Comparison of ENCODE assay signal across 9 cellular contexts in the genomic region with DNA sequence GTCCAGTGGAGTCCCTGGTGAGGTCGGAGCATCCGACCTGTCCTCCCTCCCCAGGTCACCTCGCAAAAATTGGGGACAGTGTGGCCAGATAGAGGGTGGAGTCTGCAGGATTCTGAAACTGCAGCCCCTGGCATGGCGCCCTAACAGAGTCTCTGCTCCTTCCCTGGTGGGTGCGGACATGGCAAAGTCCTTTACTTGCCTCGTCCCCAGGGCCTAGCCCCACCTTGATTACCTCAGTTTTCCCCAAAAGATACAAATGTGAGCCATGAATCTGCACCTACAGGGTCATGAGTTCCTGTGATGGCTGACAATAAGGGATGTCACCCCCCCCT. TPM values are rescaled to one million over a fixed set of nuclear protein-coding genes. Genes with fewer than 3 reads are reported as not detected.
A peak's percentile ranks its signal among the peaks of the same experiment; 100 is the strongest.
DNase-seq lines count a peak whose midpoint lies in the region; ATAC-seq and TF ChIP-seq lines count a peak whose summit lies in the region.
"Had no signal": no experiment of that assay in that cellular context is flagged by ENCODE, and none has a peak within 500 bp of the region (broad histone marks: within the 10 kb centered on the region; RNA-seq: fewer than 3 reads in every experiment).

No MANE protein-coding gene starts in this region.

- peak overlapping the region; percentile 13; the same call in 1 of the 2 replicates for H3K9ac ChIP-seq in HCT116 (ENCODE audit: low read length)

- RAD21 ChIA-PET in HCT116 (lab: Charles Lee; ENCODE audit: low non-redundant PET in 1 of 2, low total read pairs in 2 of 2, uncharacterized antibody in 2 of 2, unreplicated experiment in 2 of 2): no interaction called here

- DNase-seq in HCT116 (ENCODE audit: low read depth, low spot score) (no peak), SJCRH30 (no peak), stomach (no peak), C1 segment of cervical spinal cord (lab: John Stamatoyannopoulos, UW) (no peak), hippocampal formation (lab: John Stamatoyannopoulos, UW) (no peak)
- no peak for DNase-seq in stimulated activated naive CD4-positive, alpha-beta T cell treated with Interleukin-2 at 50 U/mL for 16 hours (lab: John Stamatoyannopoulos, UW)

- H3K9me3 ChIP-seq in HCT116 (ENCODE audit: control insufficient read depth in 1 of 2, insufficient read depth in 1 of 2, low read depth in 1 of 2, low read length in 2 of 2): no peaks in the 10 kb centered on the region
- no peaks in the 10 kb centered on the region for H3K9me3 ChIP-seq in SJCRH30 (replicated peaks)
- no peaks in the 10 kb centered on the region for H3K9me3 ChIP-seq in gastroesophageal sphincter
- no peaks in the 10 kb centered on the region for H3K9me3 ChIP-seq in stomach

- no peaks in the 10 kb centered on the region for H4K20me1 ChIP-seq in HCT116 (ENCODE audit: insufficient read depth)

- no peak for TF ChIP-seq RAD21 in HCT116 (IDR thresholded peaks at IDR 0.05; ENCODE audit: low read depth)

- TF ChIP-seq POLR2A in HCT116 (IDR thresholded peaks at IDR 0.05; ENCODE audit: borderline replicate concordance, extremely low read depth, insufficient read depth, insufficient read length) (no peak), gastroesophageal sphincter (IDR thresholded peaks at IDR 0.05) (no peak), stomach (IDR thresholded peaks at IDR 0.05) (no peak)

- TF ChIP-seq EP300 in gastroesophageal sphincter (IDR thresholded peaks at IDR 0.05) (no peak), stomach (IDR thresholded peaks at IDR 0.05) (no peak)

- intact Hi-C loops in HCT116 (cut with micrococcal nuclease): no loop called here
- intact Hi-C loops in stomach (cut with DNase I; ENCODE audit: low total_unique reads): no loop called here

- H3K4me3 ChIP-seq in GM08714 (ENCODE audit: low read length) (peak overlapping the region; percentile 47; the same call in 1 of the 2 replicates), HCT116 (replicated peaks in 1 of 2; ENCODE audit: low read depth in 1 of 2, low read length in 2 of 2) (peak overlapping the region; percentile 32 to 52), SJCRH30 (peak overlapping the region; percentile 64), gastroesophageal sphincter (peak overlapping the region; percentile 67 to 87), stomach (peak overlapping the region; percentile 59 to 89 (median 80))

- no TSS peak for BruUV-seq in HCT116 (replicated peaks; lab: Mats Ljungman, UMichigan)

- peak overlapping the region; percentile 82 for H3K4me2 ChIP-seq in HCT116 (ENCODE audit: low read length)

- H3K9me2 ChIP-seq in HCT116 (ENCODE audit: insufficient read depth): no peaks in the 10 kb centered on the region

- CTCF ChIA-PET in HCT116 (lab: Charles Lee): interaction anchor here (1.0 to 1.4 kb wide), 9 partner anchors 8 to 82 kb away, joined by 3 to 11 read pairs (median 6); a partner anchor contains a TSS

- WGBS in gastroesophageal sphincter (ENCODE audit: low coverage in 1 of 2), 2 donors: 20% methylated on average over 1 of the region's 6 CpGs; no CpG with 5 or more reads in 1 of the 2 donors
- WGBS in stomach, 5 donors: 8 to 13% (median 10%) methylated on average over 6 of the region's 6 CpGs

- H3K4me1 ChIP-seq in HCT116 (ENCODE audit: control insufficient read depth in 1 of 2, insufficient read depth in 2 of 2, low read length in 2 of 2) (peaks cover 0 to 8% of the 10 kb centered on the region in 2 experiments; a peak in 1 of 4 replicates), SJCRH30 (peaks cover 4% of the 10 kb centered on the region; the same call in 1 of the 2 replicates), gastroesophageal sphincter (peaks cover 0 to 18% (median 3%) of the 10 kb centered on the region in 3 donors), stomach (peaks cover 7 to 19% (median 14%) of the 10 kb centered on the region in 4 donors)

- H3K27ac ChIP-seq in HCT116 (ENCODE audit: low read depth, low read length): no peak overlapping the region
- no peak overlapping the region for H3K27ac ChIP-seq in SJCRH30
- peak overlapping the region in 3 of 4 donors; percentile 85 to 92 (median 89) for H3K27ac ChIP-seq in gastroesophageal sphincter
- H3K27ac ChIP-seq in stomach: peak overlapping the region; percentile 55 to 96 (median 90)

- H3K36me3 ChIP-seq in HCT116 (ENCODE audit: control insufficient read depth in 1 of 2, insufficient read depth in 2 of 2, low read length in 2 of 2): no peaks in the 10 kb centered on the region
- no peaks in the 10 kb centered on the region for H3K36me3 ChIP-seq in SJCRH30
- no peaks in the 10 kb centered on the region for H3K36me3 ChIP-seq in gastroesophageal sphincter
- H3K36me3 ChIP-seq in stomach: peaks cover 0 to 5% (median 0%) of the 10 kb centered on the region in 4 donors

- no peaks in the 10 kb centered on the region for H3K79me2 ChIP-seq in HCT116 (ENCODE audit: insufficient read depth, low read length)

- ATAC-seq in HCT116 (peak; percentile 62), gastroesophageal sphincter (no peak)

- POLR2A ChIA-PET in HCT116 (lab: Charles Lee): interaction anchor here (1.0 kb wide), 1 partner anchor 55 kb away, joined by 3 read pairs; no protein-coding TSS in a partner anchor

- H3K27me3 ChIP-seq in HCT116 (ENCODE audit: insufficient read depth, low read length): no peaks in the 10 kb centered on the region
- H3K27me3 ChIP-seq in SJCRH30: no peaks in the 10 kb centered on the region
- H3K27me3 ChIP-seq in gastroesophageal sphincter: no peaks in the 10 kb centered on the region
- H3K27me3 ChIP-seq in stomach: no peaks in the 10 kb centered on the region

- TF ChIP-seq CTCF in HCT116 (IDR thresholded peaks at IDR 0.05 in 2 of 3, conservative IDR thresholded peaks at IDR 0.05 in 1 of 3; ENCODE audit: borderline replicate concordance in 1 of 3, insufficient read depth in 1 of 3, low read depth in 2 of 3, low read length in 2 of 3): 0 out of 6 replicates have a peak, but pooled peaks of 1 of the 3 experiments have one; percentile 1
- no peak for TF ChIP-seq CTCF in gastroesophageal sphincter (IDR thresholded peaks at IDR 0.05)
- no peak for TF ChIP-seq CTCF in stomach (IDR thresholded peaks at IDR 0.05)

- peak overlapping the region; percentile 100 for H2AFZ ChIP-seq in HCT116 (ENCODE audit: low read depth, low read length, poor library complexity, severe bottlenecking)

TF ChIP-seq in HCT116, 20 proteins besides CTCF, POLR2A, EP300 and RAD21 (continues in another document):
- TF ChIP-seq, protein P1, sequence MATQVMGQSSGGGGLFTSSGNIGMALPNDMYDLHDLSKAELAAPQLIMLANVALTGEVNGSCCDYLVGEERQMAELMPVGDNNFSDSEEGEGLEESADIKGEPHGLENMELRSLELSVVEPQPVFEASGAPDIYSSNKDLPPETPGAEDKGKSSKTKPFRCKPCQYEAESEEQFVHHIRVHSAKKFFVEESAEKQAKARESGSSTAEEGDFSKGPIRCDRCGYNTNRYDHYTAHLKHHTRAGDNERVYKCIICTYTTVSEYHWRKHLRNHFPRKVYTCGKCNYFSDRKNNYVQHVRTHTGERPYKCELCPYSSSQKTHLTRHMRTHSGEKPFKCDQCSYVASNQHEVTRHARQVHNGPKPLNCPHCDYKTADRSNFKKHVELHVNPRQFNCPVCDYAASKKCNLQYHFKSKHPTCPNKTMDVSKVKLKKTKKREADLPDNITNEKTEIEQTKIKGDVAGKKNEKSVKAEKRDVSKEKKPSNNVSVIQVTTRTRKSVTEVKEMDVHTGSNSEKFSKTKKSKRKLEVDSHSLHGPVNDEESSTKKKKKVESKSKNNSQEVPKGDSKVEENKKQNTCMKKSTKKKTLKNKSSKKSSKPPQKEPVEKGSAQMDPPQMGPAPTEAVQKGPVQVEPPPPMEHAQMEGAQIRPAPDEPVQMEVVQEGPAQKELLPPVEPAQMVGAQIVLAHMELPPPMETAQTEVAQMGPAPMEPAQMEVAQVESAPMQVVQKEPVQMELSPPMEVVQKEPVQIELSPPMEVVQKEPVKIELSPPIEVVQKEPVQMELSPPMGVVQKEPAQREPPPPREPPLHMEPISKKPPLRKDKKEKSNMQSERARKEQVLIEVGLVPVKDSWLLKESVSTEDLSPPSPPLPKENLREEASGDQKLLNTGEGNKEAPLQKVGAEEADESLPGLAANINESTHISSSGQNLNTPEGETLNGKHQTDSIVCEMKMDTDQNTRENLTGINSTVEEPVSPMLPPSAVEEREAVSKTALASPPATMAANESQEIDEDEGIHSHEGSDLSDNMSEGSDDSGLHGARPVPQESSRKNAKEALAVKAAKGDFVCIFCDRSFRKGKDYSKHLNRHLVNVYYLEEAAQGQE (IDR thresholded peaks at IDR 0.05; ENCODE audit: low read depth): no peak
- TF ChIP-seq ZNF274 (IDR thresholded peaks at IDR 0.05; ENCODE audit: low read depth, low read length) (no peak), ZFX (IDR thresholded peaks at IDR 0.05) (no peak), SRF (IDR thresholded peaks at IDR 0.05; ENCODE audit: low read depth) (no peak), JUND (IDR thresholded peaks at IDR 0.05) (no peak), SP1 (IDR thresholded peaks at IDR 0.05; ENCODE audit: low read depth) (no peak), TCF7L2 (IDR thresholded peaks at IDR 0.05; ENCODE audit: borderline replicate concordance, extremely low read depth, insufficient read depth, insufficient read length) (no peak), EGR1 (IDR thresholded peaks at IDR 0.05; ENCODE audit: low read depth) (no peak), ELF1 (IDR thresholded peaks at IDR 0.05; ENCODE audit: borderline replicate concordance, low read depth) (no peak), EZH2phosphoT487 (IDR thresholded peaks at IDR 0.05; ENCODE audit: borderline replicate concordance) (no peak), POLR2AphosphoS5 (IDR thresholded peaks at IDR 0.05; ENCODE audit: low read depth, low read length) (no peak), EZH2 (IDR thresholded peaks at IDR 0.05) (no peak), FOSL1 (IDR thresholded peaks at IDR 0.05; ENCODE audit: low read depth) (no peak), YY1 (IDR thresholded peaks at IDR 0.05; ENCODE audit: extremely low read depth, insufficient replicate concordance, low read depth, low read length) (no peak)
- TF ChIP-seq, protein P2, sequence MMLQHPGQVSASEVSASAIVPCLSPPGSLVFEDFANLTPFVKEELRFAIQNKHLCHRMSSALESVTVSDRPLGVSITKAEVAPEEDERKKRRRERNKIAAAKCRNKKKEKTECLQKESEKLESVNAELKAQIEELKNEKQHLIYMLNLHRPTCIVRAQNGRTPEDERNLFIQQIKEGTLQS (IDR thresholded peaks at IDR 0.05): no peak
- TF ChIP-seq, protein P3, sequence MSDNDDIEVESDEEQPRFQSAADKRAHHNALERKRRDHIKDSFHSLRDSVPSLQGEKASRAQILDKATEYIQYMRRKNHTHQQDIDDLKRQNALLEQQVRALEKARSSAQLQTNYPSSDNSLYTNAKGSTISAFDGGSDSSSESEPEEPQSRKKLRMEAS (IDR thresholded peaks at IDR 0.05): no peak

RNA-seq across cellular contexts. Expression of a gene that starts 47.7 kb away (rescaled TPM):
- total RNA-seq in HCT116 (2021; ENCODE audit: unreplicated experiment) (not detected), gastroesophageal sphincter (not detected), stomach (not detected)
- not detected in 2 replicates for polyA plus RNA-seq in HCT116 (2012)
- not detected in 2 replicates for total RNA-seq in SJCRH30 (2014; rRNA removed; shearing (Covaris generic))
- not detected for polyA plus RNA-seq in stomach
- total RNA-seq: T-helper 2 cell treated with Interferon-gamma antibody and Interleukin-4, amounts not matched to agents 100 ng/mL and 5 ng/mL, for 36 hours had no signal

RNA-seq across cellular contexts. Expression of a gene that starts 55.5 kb away (rescaled TPM):
- total RNA-seq in HCT116 (2021; ENCODE audit: unreplicated experiment): 224 TPM
- polyA plus RNA-seq in HCT116 (2012): 49.2 and 56.9 TPM in 2 replicates
- 337 and 376 TPM in 2 replicates for total RNA-seq in SJCRH30 (2014; rRNA removed; shearing (Covaris generic))
- 10 to 100 TPM; 44.2 to 61.2 (median 48.5) TPM for total RNA-seq in gastroesophageal sphincter
- 10 to 100 TPM; 34.5 to 96.9 (median 52.0) TPM for total RNA-seq in stomach
- polyA plus RNA-seq in stomach: 100 to 1,000 TPM in 2 of 3 donors, 10 to 100 TPM in 1; 43.1 to 124 (median 102) TPM

Comparison
In these comparisons a context has a peak if more than half of its experiments do, and no peak if none do; other contexts are left out.
1. H3K27ac ChIP-seq: peak in gastroesophageal sphincter (3 of 4) and stomach (5 of 5); none in HCT116 (single experiment) and SJCRH30 (single experiment).
2. Peak in every context shown above with its lines, with median percentiles within 50 percentile points of each other: H3K4me3 ChIP-seq.